ENCODE assay signal across 8 cellular contexts in the genomic region with DNA sequence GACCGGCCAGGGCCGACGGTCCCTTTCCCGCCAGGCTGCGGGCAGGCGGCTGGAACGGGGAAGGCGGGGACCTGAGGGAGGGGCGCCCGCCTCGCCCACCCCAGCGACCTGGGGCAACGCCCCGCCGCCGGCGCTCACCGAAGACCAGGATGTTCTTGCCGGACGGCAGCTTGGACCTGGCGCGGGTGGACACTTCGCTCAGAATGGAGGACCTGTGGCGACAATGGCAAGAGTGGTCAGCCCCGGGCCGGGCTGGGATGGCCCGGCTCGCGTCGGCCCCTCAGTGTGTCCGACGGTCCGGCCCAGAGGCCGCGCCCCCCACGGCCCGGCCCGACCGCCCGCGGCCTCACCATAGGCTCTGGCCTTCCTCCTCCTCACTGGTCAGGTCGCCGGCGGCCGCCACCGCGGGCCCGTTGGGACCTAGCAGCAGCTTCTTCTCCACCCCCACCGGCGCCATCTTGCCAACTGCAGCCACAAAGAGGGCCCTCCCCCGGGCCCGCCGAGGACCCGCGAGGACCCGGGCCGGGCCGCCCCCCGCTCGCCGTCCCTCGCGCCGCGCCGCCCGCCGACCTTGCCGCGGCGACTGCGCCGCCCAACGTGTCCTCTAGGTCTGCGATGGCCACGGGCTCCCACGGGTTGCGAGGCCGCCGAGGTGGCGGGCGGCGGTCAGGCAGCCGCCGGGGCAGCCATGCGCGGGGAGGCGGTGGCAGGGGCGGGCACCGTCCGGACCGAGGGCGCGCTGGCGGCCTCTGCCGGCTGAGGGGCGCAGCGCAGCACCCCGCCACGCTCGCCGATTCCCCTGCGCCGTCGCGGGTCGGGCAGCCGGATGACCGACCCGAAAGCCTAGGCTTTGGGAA. TPM values are rescaled to one million over a fixed set of nuclear protein-coding genes. Genes with fewer than 3 reads are reported as not detected.
DNase-seq lines count a peak whose midpoint lies in the region; ATAC-seq and TF ChIP-seq lines count a peak whose summit lies in the region.

TSS of gene DYNC1LI2 (minus strand) at position 475 of the 857 bp plus-strand sequence. CDS start at position 457, 18 bp downstream.

- peaks cover 43% of the 10 kb centered on the region for H3K4me1 Mint-ChIP-seq in activated CD4-positive, alpha-beta memory T cell treated with anti-CD3 and anti-CD28 coated beads, Interleukin-2, amount 10 ng/mL, durations not matched to agents 7 days and 5 days

- H3K9ac ChIP-seq in duodenal mucosa (ENCODE audit: low read depth in 1 of 2, low read length in 2 of 2): peak within 1 kb of the TSS; percentile 83 to 91

- POLR2A ChIA-PET in activated CD4-positive, alpha-beta memory T cell treated with anti-CD3 and anti-CD28 coated beads, Interleukin-2, amount 10 ng/mL, durations not matched to agents 7 days and 5 days (lab: Charles Lee): interaction anchor here (0.7 to 2.6 kb wide), 10 partner anchors 11 to 344 kb away, joined by 3 to 8 read pairs (median 4); partner anchors contain the start of genes CKLF, NAE1 and PDP2

- no peaks in the 10 kb centered on the region for H3K27me3 ChIP-seq in duodenal mucosa (ENCODE audit: control insufficient read depth in 1 of 2, insufficient read depth in 2 of 2, low read length in 2 of 2)

- H3K27ac Mint-ChIP-seq in activated CD4-positive, alpha-beta memory T cell treated with anti-CD3 and anti-CD28 coated beads, Interleukin-2, amount 10 ng/mL, durations not matched to agents 7 days and 5 days: peak within 1 kb of the TSS; percentile 73

- peaks cover 23% of the 10 kb centered on the region for H3K36me3 Mint-ChIP-seq in activated CD4-positive, alpha-beta memory T cell treated with anti-CD3 and anti-CD28 coated beads, Interleukin-2, amount 10 ng/mL, durations not matched to agents 7 days and 5 days (ENCODE audit: low read depth)

- peak within 1 kb of the TSS; percentile 90 for H3K27ac ChIP-seq in duodenal mucosa (ENCODE audit: low read depth, low read length)

- no peak for TF ChIP-seq POLR2A in lower leg skin (IDR thresholded peaks at IDR 0.05)

- peaks cover 15% of the 10 kb centered on the region for H3K27me3 Mint-ChIP-seq in activated CD4-positive, alpha-beta memory T cell treated with anti-CD3 and anti-CD28 coated beads, Interleukin-2, amount 10 ng/mL, durations not matched to agents 7 days and 5 days

- H3K4me1 ChIP-seq in duodenal mucosa (ENCODE audit: control insufficient read depth in 1 of 2, insufficient read depth in 2 of 2, low read length in 2 of 2): peaks cover 26 to 30% of the 10 kb centered on the region in 2 donors

- peaks cover 9 to 19% of the 10 kb centered on the region in 2 donors for H3K36me3 ChIP-seq in duodenal mucosa (ENCODE audit: control insufficient read depth in 1 of 2, insufficient read depth in 2 of 2, low read length in 2 of 2)

- peak; percentile 86 for ATAC-seq in GM18909 (IDR thresholded peaks at IDR 0.05; ENCODE audit: poor library complexity, unreplicated experiment)
- ATAC-seq in HG03159 (IDR thresholded peaks at IDR 0.05; ENCODE audit: unreplicated experiment): peak; percentile 82

- H3K9me3 Mint-ChIP-seq in activated CD4-positive, alpha-beta memory T cell treated with anti-CD3 and anti-CD28 coated beads, Interleukin-2, amount 10 ng/mL, durations not matched to agents 7 days and 5 days: no peaks in the 10 kb centered on the region

- CTCF ChIA-PET in activated CD4-positive, alpha-beta memory T cell treated with anti-CD3 and anti-CD28 coated beads, Interleukin-2, amount 10 ng/mL, durations not matched to agents 7 days and 5 days (lab: Charles Lee): interaction anchor here (0.5 to 3.4 kb wide), 31 partner anchors 9 to 772 kb away, joined by 3 to 27 read pairs (median 4); partner anchors contain the start of genes NAE1 and PDP2

- TF ChIP-seq CTCF in lower leg skin (IDR thresholded peaks at IDR 0.05): peak in 1 of 3 donors; percentile 12

- H3K4me3 ChIP-seq in duodenal mucosa (ENCODE audit: low read depth in 1 of 2, low read length in 2 of 2) (peak within 1 kb of the TSS; percentile 90 to 93), lower leg skin (ENCODE audit: low read depth, poor library complexity, severe bottlenecking) (peak within 1 kb of the TSS; percentile 99)

- WGBS in lower leg skin, 2 donors: 0% methylated on average over 36 to 95 of the region's 110 CpGs

- intact Hi-C loops in lower leg skin (cut with DNase I; ENCODE audit: low total_unique reads): no loop called here

- no peaks in the 10 kb centered on the region for H3K9me3 ChIP-seq in duodenal mucosa (ENCODE audit: control insufficient read depth in 1 of 2, low read length in 2 of 2)

- peak within 1 kb of the TSS; percentile 81 for H3K4me3 Mint-ChIP-seq in activated CD4-positive, alpha-beta memory T cell treated with anti-CD3 and anti-CD28 coated beads, Interleukin-2, amount 10 ng/mL, durations not matched to agents 7 days and 5 days

- DNase-seq in Ammon's horn (ENCODE audit: low spot score) (peak; percentile 86), NCI-H69 (lab: John Stamatoyannopoulos, UW) (peak; percentile 76), lower leg skin (ENCODE audit: low spot score in 2 of 2) (peak; percentile 60 to 96)
- DNase-seq in activated CD4-positive, alpha-beta memory T cell treated with anti-CD3 and anti-CD28 coated beads, Interleukin-2, amount 10 ng/mL, durations not matched to agents 7 days and 5 days: peak; percentile 82
- peak; percentile 76 to 78 for DNase-seq in stimulated activated CD4-positive, alpha-beta T cell treated with anti-CD3 and anti-CD28 coated beads, Interleukin-4, amount 100 ng/mL, for 48 hours (ENCODE audit: low read depth in 2 of 2)

RNA-seq across cellular contexts. Expression of gene DYNC1LI2, which starts in this region (rescaled TPM):
- total RNA-seq in activated CD4-positive, alpha-beta memory T cell treated with anti-CD3 and anti-CD28 coated beads, Interleukin-2, amount 10 ng/mL, durations not matched to agents 7 days and 5 days: 10 to 100 TPM; 50.1 to 52.9 TPM
- total RNA-seq in lower leg skin: 100 to 1,000 TPM in 2 of 4 donors, 10 to 100 TPM in 2; 59.3 to 194 (median 111) TPM

Comparison
In these comparisons a context has a peak if more than half of its experiments do, and no peak if none do; other contexts are left out.
1. Peak in every context shown above with its lines: DNase-seq, ATAC-seq, H3K4me3 ChIP-seq and H3K27ac ChIP-seq.